Comparison of ENCODE assay signal across 13 cellular contexts in the genomic region with DNA sequence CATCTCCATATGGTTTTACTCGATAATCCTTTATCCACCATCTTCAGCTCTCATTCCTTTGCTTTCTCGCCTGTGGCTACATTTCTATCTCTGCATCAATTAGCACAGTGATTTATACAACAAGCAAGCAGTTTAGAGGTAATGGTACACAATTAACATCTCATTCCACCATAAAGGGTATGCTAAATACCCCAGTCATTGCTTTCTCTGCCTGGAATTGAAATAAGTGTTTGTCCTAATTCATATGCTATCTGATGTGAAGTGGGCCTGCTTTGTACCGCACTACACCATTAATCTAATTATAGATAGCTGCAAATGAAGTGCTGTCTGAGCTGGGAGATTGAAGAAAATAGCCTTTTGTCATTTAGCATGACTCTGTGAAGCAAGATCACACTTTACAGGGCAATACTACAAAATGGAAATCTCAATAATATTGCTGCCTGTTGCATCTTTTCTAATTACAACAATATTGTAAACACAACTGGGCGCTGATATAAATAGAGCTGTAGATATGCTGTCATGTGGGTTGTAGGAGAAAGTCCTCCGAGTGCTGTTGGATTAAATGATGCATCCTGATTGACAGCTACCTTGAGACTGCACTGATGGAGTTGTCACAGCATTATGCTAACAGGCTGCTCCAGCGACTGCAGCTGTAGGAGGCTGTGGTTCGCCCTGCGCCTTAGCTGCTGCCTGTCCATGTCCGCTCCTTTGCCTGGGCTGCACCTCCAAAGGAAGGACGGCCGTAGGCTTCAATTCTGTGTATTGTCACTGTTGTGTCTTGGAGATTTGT.
DNase-seq lines count a peak whose midpoint lies in the region; ATAC-seq and TF ChIP-seq lines count a peak whose summit lies in the region.
"Had no signal": no experiment of that assay in that cellular context is flagged by ENCODE, and none has a peak within 500 bp of the region (broad histone marks: within the 10 kb centered on the region; RNA-seq: fewer than 3 reads in every experiment).

No MANE protein-coding gene starts in this region.

- no peak for TF ChIP-seq POLR2A in transverse colon (IDR thresholded peaks at IDR 0.05)
- no peak for TF ChIP-seq POLR2A in upper lobe of left lung (IDR thresholded peaks at IDR 0.05)

- no peak overlapping the region for H2BK120ac ChIP-seq in H9 (ENCODE audit: low read depth, low read length, poor library complexity, severe bottlenecking)

- H3K27ac ChIP-seq in H9 (ENCODE audit: insufficient read length, low read depth, low read length) (peak overlapping the region; percentile 59), psoas muscle (no peak overlapping the region), transverse colon (no peak overlapping the region), upper lobe of left lung (no peak overlapping the region)

- no peak overlapping the region for H2BK5ac ChIP-seq in H9 (ENCODE audit: insufficient read length, low read length)

- TF ChIP-seq CTCF in H9 (conservative IDR thresholded peaks at IDR 0.05) (no peak), psoas muscle (IDR thresholded peaks at IDR 0.05) (no peak), transverse colon (IDR thresholded peaks at IDR 0.05) (no peak), upper lobe of left lung (IDR thresholded peaks at IDR 0.05) (no peak)

- in situ Hi-C loops in transverse colon (cut with MboI; ENCODE audit: low pct_ligation_motif_present in 1 of 4, low pct_unique_long_range_greater_than_20kb in 1 of 4, low sequenced_read_pairs in 3 of 4): loop anchor here (10.0 to 25.0 kb wide), 6 partner anchors 273 to 856 kb away; no protein-coding TSS in a partner anchor

- no peak overlapping the region for H4K91ac ChIP-seq in H9 (ENCODE audit: insufficient read length, low read depth, low read length)

- no peak overlapping the region for H4K8ac ChIP-seq in H9 (replicated peaks; ENCODE audit: insufficient read length, low read depth, low read length)

- DNase-seq in H9: peak; percentile 82
- DNase-seq in NCI-H1417 treated with DMSO at 0.1 percent for 48 hours (lab: John Stamatoyannopoulos, UW): peak; percentile 85
- DNase-seq in NCI-H82 (lab: John Stamatoyannopoulos, UW): peak; percentile 79
- DNase-seq in psoas muscle: no peak
- no peak for DNase-seq in transverse colon
- DNase-seq in upper lobe of left lung: no peak
- DNase-seq: activated CD4-positive, alpha-beta T cell treated with anti-CD3 and anti-CD28 coated beads, Interleukin-2, amount 50 U/mL, for 1 hour; amygdala; islet precursor cell; naive B cell had no signal

- H3K9me3 Mint-ChIP-seq in H9: no peaks in the 10 kb centered on the region
- H3K9me3 Mint-ChIP-seq: CD8-positive, alpha-beta T cell; naive B cell had no signal

- H3K23me2 ChIP-seq in H9 (ENCODE audit: insufficient read length, low read depth, low read length, poor library complexity, severe bottlenecking): no peaks in the 10 kb centered on the region

- no peak overlapping the region for H3K23ac ChIP-seq in H9 (ENCODE audit: insufficient read length, low read depth, low read length)

- peak overlapping the region; percentile 6 to 25; a peak in 4 of 5 replicates for H3K4me3 Mint-ChIP-seq in H9
- H3K4me3 Mint-ChIP-seq: CD8-positive, alpha-beta T cell; naive B cell had no signal

- H2AK5ac ChIP-seq in H9 (ENCODE audit: insufficient read length, low read length): no peak overlapping the region

- no peak overlapping the region for H2AFZ ChIP-seq in H9 (ENCODE audit: low read length)

- no peak overlapping the region for H3K14ac ChIP-seq in H9 (ENCODE audit: insufficient read depth, low read length)

- no peaks in the 10 kb centered on the region for H3K79me1 ChIP-seq in H9 (ENCODE audit: insufficient read depth, low read depth, low read length, poor library complexity, severe bottlenecking)

- H2BK15ac ChIP-seq in H9 (ENCODE audit: low read depth, low read length): no peak overlapping the region

- H3K4me3 ChIP-seq in iPS-15b (ENCODE audit: low read depth, low read length): peak overlapping the region; percentile 5
- no peak overlapping the region for H3K4me3 ChIP-seq in psoas muscle
- H3K4me3 ChIP-seq in transverse colon: no peak overlapping the region
- H3K4me3 ChIP-seq in upper lobe of left lung: no peak overlapping the region

- H3K27me3 ChIP-seq in H9 (ENCODE audit: insufficient read depth, low read length) (no peaks in the 10 kb centered on the region), iPS-15b (ENCODE audit: control insufficient read depth, insufficient read depth, low read length) (no peaks in the 10 kb centered on the region), psoas muscle (ENCODE audit: insufficient read depth in 3 of 3, low read length in 2 of 3) (no peaks in the 10 kb centered on the region), transverse colon (no peaks in the 10 kb centered on the region), upper lobe of left lung (no peaks in the 10 kb centered on the region)

- H2BK12ac ChIP-seq in H9 (ENCODE audit: insufficient read length, low read depth, low read length): no peak overlapping the region

- H3K9ac ChIP-seq in H9 (ENCODE audit: extremely low read depth, insufficient read length, low read length) (no peak overlapping the region), iPS-15b (ENCODE audit: low read depth, low read length) (peak overlapping the region; percentile 12)

- peak overlapping the region; percentile 91 to 98 (median 93) for H3K27ac Mint-ChIP-seq in H9
- H3K27ac Mint-ChIP-seq: CD8-positive, alpha-beta T cell; naive B cell had no signal

- no peak overlapping the region for H2BK20ac ChIP-seq in H9 (ENCODE audit: low read depth, low read length, poor library complexity, severe bottlenecking)

- intact Hi-C loops in psoas muscle (cut with DNase I) (loop anchor here in 1 of 2 donors (5.0 to 10.0 kb wide), 3 partner anchors 278 to 1066 kb away; no protein-coding TSS in a partner anchor), transverse colon (cut with DNase I; ENCODE audit: low total_unique reads) (loop anchor here (5.0 kb wide), 1 partner anchor 853 kb away; no protein-coding TSS in a partner anchor)

- peak overlapping the region; percentile 46 for H3K4me2 ChIP-seq in H9 (ENCODE audit: insufficient read depth, insufficient read length, low read length)

- H3K18ac ChIP-seq in H9 (ENCODE audit: insufficient read length, low read depth, low read length): no peak overlapping the region

- H3T11ph ChIP-seq in H9 (ENCODE audit: low read length): no peak overlapping the region

- ATAC-seq in psoas muscle (no peak), HG02970 (IDR thresholded peaks at IDR 0.05; ENCODE audit: low FRiP score, unreplicated experiment) (no peak), upper lobe of left lung (ENCODE audit: low FRiP score in 2 of 2) (no peak)
- ATAC-seq: CD8-positive, alpha-beta T cell had no signal

- H3K9me3 ChIP-seq in H9 (ENCODE audit: control insufficient read depth, low read depth, low read length): no peaks in the 10 kb centered on the region
- no peaks in the 10 kb centered on the region for H3K9me3 ChIP-seq in iPS-15b (ENCODE audit: control insufficient read depth, insufficient read depth, low read length)
- no peaks in the 10 kb centered on the region for H3K9me3 ChIP-seq in psoas muscle
- H3K9me3 ChIP-seq in transverse colon: no peaks in the 10 kb centered on the region
- no peaks in the 10 kb centered on the region for H3K9me3 ChIP-seq in upper lobe of left lung

- no peaks in the 10 kb centered on the region for H3K79me2 ChIP-seq in H9 (ENCODE audit: insufficient read depth, low read length)

- H3K4me1 ChIP-seq in H9 (ENCODE audit: insufficient read depth, low read length) (peaks cover 24% of the 10 kb centered on the region), iPS-15b (ENCODE audit: control insufficient read depth, insufficient read depth, low read length) (peaks cover 45% of the 10 kb centered on the region), psoas muscle (no peaks in the 10 kb centered on the region), transverse colon (peaks cover 0 to 8% (median 0%) of the 10 kb centered on the region in 4 donors), upper lobe of left lung (peaks cover 0 to 12% (median 8%) of the 10 kb centered on the region in 4 donors)

- no peak overlapping the region for H4K5ac ChIP-seq in H9 (ENCODE audit: insufficient read length, low read depth, low read length)

- 0 out of 7 replicates have a peak, but pooled peaks cover 0 to 2% (median under 1%) of the 10 kb centered on the region in 3 experiments for H3K36me3 Mint-ChIP-seq in H9 (ENCODE audit: insufficient read depth in 1 of 3, low read depth in 3 of 3)
- H3K36me3 Mint-ChIP-seq: CD8-positive, alpha-beta T cell; naive B cell had no signal

- no peak overlapping the region for H3K4ac ChIP-seq in H9 (ENCODE audit: low read depth, low read length)

- H3K4me1 Mint-ChIP-seq in H9: peaks cover 81 to 82% of the 10 kb centered on the region in 2 experiments

- no CpG with 5 or more reads among the region's 11 CpGs for WGBS in H9 (ENCODE audit: extremely low coverage, insufficient read length, low lambda C conversion rate)
- 90 to 93% (median 91%) methylated on average over 11 of the region's 11 CpGs for WGBS in psoas muscle, 3 donors
- WGBS in transverse colon (ENCODE audit: low coverage in 1 of 2), 2 donors: 91 to 92% methylated on average over 5 to 11 of the region's 11 CpGs
- 89 to 94% methylated on average over 11 of the region's 11 CpGs for WGBS in upper lobe of left lung, 2 donors

- TF ChIP-seq EP300 in transverse colon (IDR thresholded peaks at IDR 0.05; ENCODE audit: low read depth) (no peak), upper lobe of left lung (IDR thresholded peaks at IDR 0.05) (no peak)

- no peaks in the 10 kb centered on the region for H4K20me1 ChIP-seq in H9 (ENCODE audit: control insufficient read depth, insufficient read depth, insufficient read length)

- H3K27me3 Mint-ChIP-seq in H9 (ENCODE audit: low read depth): no peaks in the 10 kb centered on the region

- no peaks in the 10 kb centered on the region for H3K36me3 ChIP-seq in iPS-15b (ENCODE audit: control insufficient read depth, insufficient read depth, low read length)
- H3K36me3 ChIP-seq in psoas muscle (ENCODE audit: insufficient read depth in 1 of 2, low read depth in 1 of 2): no peaks in the 10 kb centered on the region
- no peaks in the 10 kb centered on the region for H3K36me3 ChIP-seq in transverse colon
- H3K36me3 ChIP-seq in upper lobe of left lung: no peaks in the 10 kb centered on the region

- no peak overlapping the region for H3K56ac ChIP-seq in H9 (ENCODE audit: insufficient read length, low read depth, low read length)

Comparison
In these comparisons a context has a peak if more than half of its experiments do, and no peak if none do; other contexts are left out.
1. DNase-seq: peak in H9 (single experiment), NCI-H1417 treated with DMSO at 0.1 percent for 48 hours (single experiment) and NCI-H82 (single experiment); none in psoas muscle (0 of 2), transverse colon (single experiment) and upper lobe of left lung (0 of 2).